Comparison of ENCODE assay signal across 13 cellular contexts in the genomic region with DNA sequence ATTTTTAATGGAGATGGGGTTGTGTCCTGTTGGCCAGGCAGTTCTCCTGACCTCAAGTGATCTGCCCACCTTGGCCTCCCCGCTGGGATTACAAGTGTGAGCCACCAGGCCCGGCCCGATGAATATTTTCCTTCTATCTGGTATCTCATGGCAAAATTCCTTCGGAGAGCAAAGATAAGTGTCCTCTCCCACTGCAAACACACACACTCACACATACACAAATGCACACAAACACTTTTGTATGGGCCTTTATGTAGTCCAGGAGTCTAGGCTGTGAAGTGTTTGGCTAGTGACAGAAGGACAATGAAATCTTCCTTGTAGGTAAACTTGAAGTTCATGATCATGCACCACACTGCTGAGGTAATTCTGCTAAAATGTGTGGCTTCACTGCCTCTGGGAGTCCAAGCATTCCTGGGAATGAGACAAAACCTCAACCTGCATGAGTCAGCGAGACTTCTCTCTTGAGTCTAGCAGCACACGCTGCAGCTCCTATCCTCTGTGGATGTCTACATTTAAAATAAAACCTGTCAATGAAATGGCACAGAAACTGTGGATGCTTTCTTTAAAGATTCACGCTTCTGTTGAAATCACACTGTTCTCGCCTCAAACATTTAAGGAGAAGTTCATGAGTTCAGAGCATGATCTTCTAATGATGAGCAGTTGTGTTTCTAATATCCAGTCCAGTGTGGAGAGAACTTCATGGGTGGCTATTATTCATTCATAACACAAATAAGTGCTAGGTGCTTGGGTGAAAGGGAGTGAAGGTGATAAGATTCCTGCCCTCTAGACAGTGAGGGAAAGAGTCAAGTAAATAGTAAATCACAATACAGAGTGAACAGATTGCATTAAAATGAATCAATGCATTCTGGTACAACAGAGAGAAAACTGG.
DNase-seq lines count a peak whose midpoint lies in the region; ATAC-seq and TF ChIP-seq lines count a peak whose summit lies in the region.
"Had no signal": no experiment of that assay in that cellular context is flagged by ENCODE, and none has a peak within 500 bp of the region (broad histone marks: within the 10 kb centered on the region; RNA-seq: fewer than 3 reads in every experiment).

No MANE protein-coding gene starts in this region.

- no peak overlapping the region for H3K56ac ChIP-seq in H9 (ENCODE audit: insufficient read length, low read depth, low read length)

- no peak overlapping the region for H3K4me3 ChIP-seq in AG04449 (ENCODE audit: low read depth, low read length)

- H2AFZ ChIP-seq in H9 (ENCODE audit: low read length) = no peak overlapping the region

- H3K27ac ChIP-seq in H9 (ENCODE audit: insufficient read length, low read depth, low read length) = no peak overlapping the region
- H3K27ac ChIP-seq: HL-60 had no signal

- H3K9ac ChIP-seq in H9 (ENCODE audit: extremely low read depth, insufficient read length, low read length) = no peak overlapping the region

- no peaks in the 10 kb centered on the region for H3K9me3 ChIP-seq in H9 (ENCODE audit: control insufficient read depth, low read depth, low read length)

- H3K9me3 Mint-ChIP-seq in activated T-cell treated with anti-CD3 and anti-CD28 coated beads, Interleukin-2, amount 50 U/mL, for 24 hours = no peaks in the 10 kb centered on the region
- no peaks in the 10 kb centered on the region for H3K9me3 Mint-ChIP-seq in H9
- no peaks in the 10 kb centered on the region for H3K9me3 Mint-ChIP-seq in stimulated activated naive B cell treated with anti-CD40 and anti-IgM and Interleukin-4, amounts not matched to agents 10 μg/mL and 1 μg/mL and 100 μg/mL, for 72 hours

- no peak overlapping the region for H4K5ac ChIP-seq in H9 (ENCODE audit: insufficient read length, low read depth, low read length)

- peak; percentile 94 for DNase-seq in AG04449 (ENCODE audit: low read depth, low spot score)
- DNase-seq in HT1080 (ENCODE audit: low read depth) = peak; percentile 97
- DNase-seq in brain pericyte (ENCODE audit: low read depth, low spot score) = peak; percentile 46
- DNase-seq in kidney glomerular epithelial cell (lab: John Stamatoyannopoulos, UW) = peak; percentile 97
- DNase-seq in activated T-cell treated with anti-CD3 and anti-CD28 coated beads, Interleukin-2, amount 50 U/mL, for 24 hours = no peak
- no peak for DNase-seq in activated T-cell treated with anti-CD3 and anti-CD28 coated beads, Interleukin-2, amount 50 U/mL, for 1 hour
- DNase-seq in H9 = no peak
- DNase-seq in stimulated activated naive B cell treated with anti-CD40 and anti-IgM and Interleukin-4, amounts not matched to agents 10 μg/mL and 1 μg/mL and 100 μg/mL, for 72 hours = no peak
- DNase-seq: activated effector memory CD4-positive, alpha-beta T cell treated with Interleukin-2 at 50 U/mL for 16 hours; CD4-positive, CD25-positive, alpha-beta regulatory T cell; NCI-H2171; T-helper 9 cell had no signal

- H3K4me3 Mint-ChIP-seq in activated T-cell treated with anti-CD3 and anti-CD28 coated beads, Interleukin-2, amount 50 U/mL, for 24 hours = no peak overlapping the region
- H3K4me3 Mint-ChIP-seq in H9 = no peak overlapping the region
- no peak overlapping the region for H3K4me3 Mint-ChIP-seq in stimulated activated naive B cell treated with anti-CD40 and anti-IgM and Interleukin-4, amounts not matched to agents 10 μg/mL and 1 μg/mL and 100 μg/mL, for 72 hours
- H3K4me3 Mint-ChIP-seq: CD4-positive, CD25-positive, alpha-beta regulatory T cell had no signal

- no peaks in the 10 kb centered on the region for H3K23me2 ChIP-seq in H9 (ENCODE audit: insufficient read length, low read depth, low read length, poor library complexity, severe bottlenecking)

- TF ChIP-seq CTCF in AG04449 (IDR thresholded peaks at IDR 0.05; ENCODE audit: insufficient read depth, low read length, missing control alignments) (no peak), H9 (conservative IDR thresholded peaks at IDR 0.05) (no peak)

- no CpG with 5 or more reads among the region's 8 CpGs for WGBS in H9 (ENCODE audit: extremely low coverage, insufficient read length, low lambda C conversion rate)

- H3K27me3 Mint-ChIP-seq in activated T-cell treated with anti-CD3 and anti-CD28 coated beads, Interleukin-2, amount 50 U/mL, for 24 hours = no peaks in the 10 kb centered on the region
- no peaks in the 10 kb centered on the region for H3K27me3 Mint-ChIP-seq in H9 (ENCODE audit: low read depth)
- peaks cover 0 to 5% of the 10 kb centered on the region in 2 donors for H3K27me3 Mint-ChIP-seq in stimulated activated naive B cell treated with anti-CD40 and anti-IgM and Interleukin-4, amounts not matched to agents 10 μg/mL and 1 μg/mL and 100 μg/mL, for 72 hours

- no peak overlapping the region for H4K91ac ChIP-seq in H9 (ENCODE audit: insufficient read length, low read depth, low read length)

- H2BK5ac ChIP-seq in H9 (ENCODE audit: insufficient read length, low read length) = no peak overlapping the region

- CTCF ChIA-PET in AG04449 (lab: Yijun Ruan, JAX) = no interaction called here

- no peak overlapping the region for H4K8ac ChIP-seq in H9 (replicated peaks; ENCODE audit: insufficient read length, low read depth, low read length)

- no peaks in the 10 kb centered on the region for H3K79me2 ChIP-seq in H9 (ENCODE audit: insufficient read depth, low read length)

- no peak for ATAC-seq in stimulated activated naive B cell treated with anti-CD40 and anti-IgM and Interleukin-4, amounts not matched to agents 10 μg/mL and 1 μg/mL and 100 μg/mL, for 72 hours (replicated peaks)

- H3K4ac ChIP-seq in H9 (ENCODE audit: low read depth, low read length) = no peak overlapping the region

- no peaks in the 10 kb centered on the region for H4K20me1 ChIP-seq in H9 (ENCODE audit: control insufficient read depth, insufficient read depth, insufficient read length)

- peaks cover 2% of the 10 kb centered on the region for H3K4me1 Mint-ChIP-seq in activated T-cell treated with anti-CD3 and anti-CD28 coated beads, Interleukin-2, amount 50 U/mL, for 24 hours (ENCODE audit: low read depth)
- H3K4me1 Mint-ChIP-seq in H9 = peaks cover 8% of the 10 kb centered on the region in 2 experiments; a peak in 2 of 4 replicates
- peaks cover 0 to 13% of the 10 kb centered on the region in 2 donors for H3K4me1 Mint-ChIP-seq in stimulated activated naive B cell treated with anti-CD40 and anti-IgM and Interleukin-4, amounts not matched to agents 10 μg/mL and 1 μg/mL and 100 μg/mL, for 72 hours
- H3K4me1 Mint-ChIP-seq: CD4-positive, CD25-positive, alpha-beta regulatory T cell had no signal

- H2BK120ac ChIP-seq in H9 (ENCODE audit: low read depth, low read length, poor library complexity, severe bottlenecking) = no peak overlapping the region

- H3K36me3 Mint-ChIP-seq in activated T-cell treated with anti-CD3 and anti-CD28 coated beads, Interleukin-2, amount 50 U/mL, for 24 hours (ENCODE audit: low read depth) = no peaks in the 10 kb centered on the region
- H3K36me3 Mint-ChIP-seq in H9 (ENCODE audit: insufficient read depth in 1 of 3, low read depth in 3 of 3) = no peaks in the 10 kb centered on the region
- no peaks in the 10 kb centered on the region for H3K36me3 Mint-ChIP-seq in stimulated activated naive B cell treated with anti-CD40 and anti-IgM and Interleukin-4, amounts not matched to agents 10 μg/mL and 1 μg/mL and 100 μg/mL, for 72 hours
- H3K36me3 Mint-ChIP-seq: CD4-positive, CD25-positive, alpha-beta regulatory T cell had no signal

- no peak overlapping the region for H2BK20ac ChIP-seq in H9 (ENCODE audit: low read depth, low read length, poor library complexity, severe bottlenecking)

- H3K79me1 ChIP-seq in H9 (ENCODE audit: insufficient read depth, low read depth, low read length, poor library complexity, severe bottlenecking) = no peaks in the 10 kb centered on the region

- H3K4me2 ChIP-seq in H9 (ENCODE audit: insufficient read depth, insufficient read length, low read length) = no peak overlapping the region

- H2AK5ac ChIP-seq in H9 (ENCODE audit: insufficient read length, low read length) = no peak overlapping the region

- no peak overlapping the region for H3K18ac ChIP-seq in H9 (ENCODE audit: insufficient read length, low read depth, low read length)

- POLR2A ChIA-PET in AG04449 (lab: Yijun Ruan, JAX) = interaction anchor here (0.7 to 1.1 kb wide), 2 partner anchors 23 to 26 kb away, joined by 3 to 6 read pairs; no protein-coding TSS in a partner anchor

- H3K23ac ChIP-seq in H9 (ENCODE audit: insufficient read length, low read depth, low read length) = no peak overlapping the region

- H3T11ph ChIP-seq in H9 (ENCODE audit: low read length) = no peak overlapping the region

- no peak overlapping the region for H2BK15ac ChIP-seq in H9 (ENCODE audit: low read depth, low read length)

- H3K4me1 ChIP-seq in H9 (ENCODE audit: insufficient read depth, low read length) = no peaks in the 10 kb centered on the region

- H3K14ac ChIP-seq in H9 (ENCODE audit: insufficient read depth, low read length) = no peak overlapping the region

- H3K27me3 ChIP-seq in H9 (ENCODE audit: insufficient read depth, low read length) = no peaks in the 10 kb centered on the region

- no peak overlapping the region for H2BK12ac ChIP-seq in H9 (ENCODE audit: insufficient read length, low read depth, low read length)

- H3K27ac Mint-ChIP-seq in activated T-cell treated with anti-CD3 and anti-CD28 coated beads, Interleukin-2, amount 50 U/mL, for 24 hours = no peak overlapping the region
- no peak overlapping the region; a peak in 2 of 7 replicates for H3K27ac Mint-ChIP-seq in H9
- no peak overlapping the region for H3K27ac Mint-ChIP-seq in stimulated activated naive B cell treated with anti-CD40 and anti-IgM and Interleukin-4, amounts not matched to agents 10 μg/mL and 1 μg/mL and 100 μg/mL, for 72 hours
- H3K27ac Mint-ChIP-seq: CD4-positive, CD25-positive, alpha-beta regulatory T cell had no signal

Comparison
In these comparisons a context has a peak if more than half of its experiments do, and no peak if none do; other contexts are left out.
1. DNase-seq: peak in AG04449 (single experiment), HT1080 (single experiment), brain pericyte (single experiment) and kidney glomerular epithelial cell (single experiment); none in activated T-cell treated with anti-CD3 and anti-CD28 coated beads, Interleukin-2, amount 50 U/mL, for 24 hours (single experiment), activated T-cell treated with anti-CD3 and anti-CD28 coated beads, Interleukin-2, amount 50 U/mL, for 1 hour (single experiment), H9 (single experiment) and stimulated activated naive B cell treated with anti-CD40 and anti-IgM and Interleukin-4, amounts not matched to agents 10 μg/mL and 1 μg/mL and 100 μg/mL, for 72 hours (single experiment).